37 cellular contexts compared by ENCODE assay signal in the genomic region with DNA sequence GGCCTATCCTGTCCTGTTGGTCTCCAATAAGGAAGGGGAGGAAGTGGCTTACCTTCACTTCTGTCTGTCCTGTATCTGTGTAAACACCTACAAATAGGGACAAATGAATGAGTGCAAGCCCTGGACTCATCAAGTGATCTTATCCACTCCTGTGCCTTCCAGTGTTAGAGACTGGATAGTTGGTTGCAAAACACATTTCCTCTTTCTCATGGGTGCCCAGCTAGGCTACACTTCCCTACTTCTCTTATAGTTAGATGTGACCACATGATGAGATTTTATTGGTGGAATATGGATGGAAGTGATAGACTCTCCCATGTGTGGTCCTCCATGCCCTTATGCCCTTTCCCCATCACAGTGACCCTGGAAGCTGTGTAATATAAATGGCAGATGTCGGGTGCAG. TPM values are rescaled to one million over a fixed set of nuclear protein-coding genes. Genes with fewer than 3 reads are reported as not detected.
DNase-seq lines count a peak whose midpoint lies in the region; FAIRE-seq and TF ChIP-seq lines count a peak whose summit lies in the region.
"Had no signal": no experiment of that assay in that cellular context is flagged by ENCODE, and none has a peak within 500 bp of the region (broad histone marks: within the 10 kb centered on the region; RNA-seq: fewer than 3 reads in every experiment).

No MANE protein-coding gene starts in this region.

- H3K4me2 ChIP-seq in Loucy (ENCODE audit: low read depth, low read length, poor library complexity, severe bottlenecking), result no peak overlapping the region
- no peak overlapping the region for H3K4me2 ChIP-seq in keratinocyte (ENCODE audit: control insufficient read depth, extremely low read depth, insufficient read depth, low read depth, low read length)
- H3K4me2 ChIP-seq: neural progenitor cell, smooth muscle cell had no signal

- no peaks in the 10 kb centered on the region for H3F3A ChIP-seq in Loucy (ENCODE audit: low read depth)

- no peaks in the 10 kb centered on the region for H3K9me3 Mint-ChIP-seq in activated naive CD8-positive, alpha-beta T cell treated with anti-CD3 and anti-CD28 coated beads for 36 hours
- H3K9me3 Mint-ChIP-seq: activated B cell treated with CpG ODN at 0.5 μM for 24 hours; activated T-cell treated with anti-CD3 and anti-CD28 coated beads, Interleukin-2, amount 50 U/mL, for 72 hours; effector memory CD8-positive, alpha-beta T cell; HFFc6; immature natural killer cell had no signal

- H3K27ac ChIP-seq in keratinocyte (ENCODE audit: control insufficient read depth, insufficient read depth, low read length) (no peak overlapping the region), transverse colon (no peak overlapping the region)
- H3K27ac ChIP-seq: neural progenitor cell, parathyroid adenoma, testis, vagina had no signal

- dilution Hi-C loops in keratinocyte (cut with MboI; ENCODE audit: extremely low pct_ligation_motif_present, low sequenced_read_pairs), result loop anchor here (10.0 kb wide), 1 partner anchor 55 kb away; no protein-coding TSS in a partner anchor

- H3K79me2 ChIP-seq in Loucy (ENCODE audit: insufficient read depth, low read length) (no peaks in the 10 kb centered on the region), keratinocyte (ENCODE audit: control insufficient read depth, insufficient read depth, low read length) (no peaks in the 10 kb centered on the region)
- H3K79me2 ChIP-seq: parathyroid adenoma had no signal

- H3K27me3 ChIP-seq in Loucy (ENCODE audit: insufficient read depth, low read length, poor library complexity, severe bottlenecking) (no peaks in the 10 kb centered on the region), keratinocyte (ENCODE audit: control insufficient read depth, extremely low read depth, insufficient read depth, low read length) (no peaks in the 10 kb centered on the region), transverse colon (no peaks in the 10 kb centered on the region)
- H3K27me3 ChIP-seq: neural progenitor cell, testis, vagina had no signal

- H3K9ac ChIP-seq in Loucy (ENCODE audit: low read depth, low read length, poor library complexity, severe bottlenecking), result no peak overlapping the region
- H3K9ac ChIP-seq in keratinocyte (ENCODE audit: control insufficient read depth, extremely low read depth, insufficient read depth, low read length), result no peak overlapping the region
- H3K9ac ChIP-seq: neural progenitor cell, parathyroid adenoma had no signal

- in situ Hi-C loops in transverse colon (cut with MboI; ENCODE audit: low pct_ligation_motif_present in 1 of 4, low pct_unique_long_range_greater_than_20kb in 1 of 4, low sequenced_read_pairs in 3 of 4), result no loop called here

- peaks cover 1% of the 10 kb centered on the region for H3K36me3 Mint-ChIP-seq in activated naive CD8-positive, alpha-beta T cell treated with anti-CD3 and anti-CD28 coated beads for 36 hours
- H3K36me3 Mint-ChIP-seq: CD4-positive, alpha-beta memory T cell; neural progenitor cell had no signal

- H3K27ac Mint-ChIP-seq in activated naive CD8-positive, alpha-beta T cell treated with anti-CD3 and anti-CD28 coated beads for 36 hours, result no peak overlapping the region
- H3K27ac Mint-ChIP-seq: activated B cell treated with CpG ODN at 0.5 μM for 24 hours; activated T-cell treated with anti-CD3 and anti-CD28 coated beads, Interleukin-2, amount 50 U/mL, for 72 hours; CD4-positive, alpha-beta memory T cell; effector memory CD8-positive, alpha-beta T cell; immature natural killer cell; neural progenitor cell had no signal

- TF ChIP-seq CTCF in Loucy (conservative IDR thresholded peaks at IDR 0.05; ENCODE audit: low read length) (no peak), keratinocyte (optimal IDR thresholded peaks at IDR 0.05 in 1 of 3, IDR thresholded peaks at IDR 0.05 in 1 of 3, conservative IDR thresholded peaks at IDR 0.05 in 1 of 3; ENCODE audit: extremely low read depth in 1 of 3, insufficient read depth in 2 of 3, low read length in 3 of 3) (no peak), transverse colon (IDR thresholded peaks at IDR 0.05) (no peak)

- DNase-seq in AML-193 (lab: John Stamatoyannopoulos, UW) (peak; percentile 79 to 85), OCI-M1 (lab: John Stamatoyannopoulos, UW) (peak; percentile 16), keratinocyte (ENCODE audit: low read depth, low spot score) (no peak), RPMI8226 (no peak), HCEC 1CT (no peak), transverse colon (no peak)
- no peak for DNase-seq in activated naive CD8-positive, alpha-beta T cell treated with anti-CD3 and anti-CD28 coated beads for 36 hours
- DNase-seq: activated B cell treated with CpG ODN at 0.5 μM for 24 hours; activated CD4-positive, alpha-beta T cell treated with anti-CD3 and anti-CD28 coated beads, Interleukin-2, amount 50 U/mL, for 4 hours; activated naive CD4-positive, alpha-beta T cell; activated T-cell treated with anti-CD3 and anti-CD28 coated beads, Interleukin-2, amount 50 U/mL, for 72 hours; CD4-positive, alpha-beta memory T cell; central memory CD4-positive, alpha-beta T cell; cortex of kidney; DND-41; effector memory CD8-positive, alpha-beta T cell; GOT3; HFFc6; immature natural killer cell; KG1; left colon; mammary epithelial cell; NCI-H1694; NCI-H446; SHP77; stimulated activated CD4-positive, alpha-beta T cell treated with anti-CD3 and anti-CD28 coated beads, Interleukin-2, amount 100 ng/mL, for 24 hours; stimulated activated naive CD8-positive, alpha-beta T cell treated with anti-CD3 and anti-CD28 coated beads, Interleukin-15, Interleukin-2, amounts not matched to agents 100 U/mL and 50 U/mL, for 24 hours; testis had no signal

- H3K4me3 Mint-ChIP-seq in activated naive CD8-positive, alpha-beta T cell treated with anti-CD3 and anti-CD28 coated beads for 36 hours, result no peak overlapping the region
- H3K4me3 Mint-ChIP-seq: activated B cell treated with CpG ODN at 0.5 μM for 24 hours; activated T-cell treated with anti-CD3 and anti-CD28 coated beads, Interleukin-2, amount 50 U/mL, for 72 hours; CD4-positive, alpha-beta memory T cell; effector memory CD8-positive, alpha-beta T cell; HFFc6; immature natural killer cell; neural progenitor cell had no signal

- intact Hi-C loops in transverse colon (cut with DNase I; ENCODE audit: low total_unique reads), result no loop called here

- H4K20me1 ChIP-seq in Loucy (ENCODE audit: insufficient read depth, low read length, poor library complexity, severe bottlenecking), result no peaks in the 10 kb centered on the region
- H4K20me1 ChIP-seq in keratinocyte (ENCODE audit: control insufficient read depth, extremely low read depth, insufficient read depth, low read length), result no peaks in the 10 kb centered on the region

- H3K36me3 ChIP-seq in Loucy (ENCODE audit: insufficient read depth, low read length) (no peaks in the 10 kb centered on the region), keratinocyte (ENCODE audit: control insufficient read depth in 2 of 2, extremely low read depth in 1 of 2, insufficient read depth in 2 of 2, low read length in 2 of 2) (no peaks in the 10 kb centered on the region), transverse colon (no peaks in the 10 kb centered on the region)
- H3K36me3 ChIP-seq: neural progenitor cell, vagina had no signal

- WGBS in transverse colon (ENCODE audit: low coverage in 1 of 2), 2 donors, result 87% methylated on average over 1 of the region's 1 CpG; no CpG with 5 or more reads in 1 of the 2 donors

- no peaks in the 10 kb centered on the region for H3K9me3 ChIP-seq in Loucy (ENCODE audit: insufficient read depth, low read depth, low read length)
- no peaks in the 10 kb centered on the region for H3K9me3 ChIP-seq in keratinocyte (ENCODE audit: control insufficient read depth, low read depth, low read length)
- no peaks in the 10 kb centered on the region for H3K9me3 ChIP-seq in transverse colon
- H3K9me3 ChIP-seq: testis, vagina had no signal

- H3K9me1 ChIP-seq in keratinocyte (ENCODE audit: control insufficient read depth, extremely low read depth, insufficient read depth, low read length), result no peaks in the 10 kb centered on the region

- TF ChIP-seq EP300 in transverse colon (IDR thresholded peaks at IDR 0.05; ENCODE audit: low read depth), result no peak

- no peaks in the 10 kb centered on the region for H3K4me1 ChIP-seq in Loucy (ENCODE audit: insufficient read depth, low read length, poor library complexity, severe bottlenecking)
- H3K4me1 ChIP-seq in keratinocyte (ENCODE audit: control insufficient read depth, extremely low read depth, insufficient read depth, low read length), result peaks cover 55% of the 10 kb centered on the region
- H3K4me1 ChIP-seq in transverse colon, result peaks cover 14 to 25% (median 17%) of the 10 kb centered on the region in 4 donors
- H3K4me1 ChIP-seq: neural progenitor cell had no signal

- no peaks in the 10 kb centered on the region for H3K27me3 Mint-ChIP-seq in activated naive CD8-positive, alpha-beta T cell treated with anti-CD3 and anti-CD28 coated beads for 36 hours
- H3K27me3 Mint-ChIP-seq: activated B cell treated with CpG ODN at 0.5 μM for 24 hours; CD4-positive, alpha-beta memory T cell; effector memory CD8-positive, alpha-beta T cell had no signal

- H3K9me2 ChIP-seq in Loucy (replicated peaks; ENCODE audit: low read depth, low read length), result no peaks in the 10 kb centered on the region

- FAIRE-seq in keratinocyte (lab: Jason Lieb, UNC), result no peak
- FAIRE-seq: D721Med, HTR-8/SVneo had no signal

- TF ChIP-seq POLR2A in transverse colon (IDR thresholded peaks at IDR 0.05), result no peak

- H3K4me1 Mint-ChIP-seq in activated naive CD8-positive, alpha-beta T cell treated with anti-CD3 and anti-CD28 coated beads for 36 hours, result peaks cover 3% of the 10 kb centered on the region
- H3K4me1 Mint-ChIP-seq: activated B cell treated with CpG ODN at 0.5 μM for 24 hours, immature natural killer cell had no signal

- H3K4me3 ChIP-seq in Loucy (ENCODE audit: low read length, poor library complexity, severe bottlenecking) (no peak overlapping the region), keratinocyte (ENCODE audit: control insufficient read depth in 2 of 3, extremely low read depth in 1 of 3, insufficient read depth in 2 of 3, low read depth in 1 of 3, low read length in 3 of 3) (no peak overlapping the region), transverse colon (no peak overlapping the region)
- H3K4me3 ChIP-seq: neural progenitor cell, smooth muscle cell, testis, vagina had no signal

- H2AFZ ChIP-seq in Loucy (ENCODE audit: low read length) (0 out of 2 replicates have a peak overlapping the region, but pooled peaks have one; percentile 2), keratinocyte (ENCODE audit: control insufficient read depth, low read length) (peak overlapping the region; percentile 3)
- H2AFZ ChIP-seq: neural progenitor cell, parathyroid adenoma had no signal

RNA-seq across cellular contexts. Expression of a gene that starts 16.9 kb away (rescaled TPM):
- polyA plus RNA-seq in keratinocyte, result 77.2 to 101 TPM (median 79.0 TPM) in 3 replicates
- 192 TPM for polyA plus RNA-seq in keratinocyte (2011; ENCODE audit: low read depth)
- polyA plus RNA-seq in keratinocyte (2011; cell fraction: cytosol; rRNA removed), result 100 and 122 TPM in 2 replicates
- polyA plus RNA-seq in keratinocyte (2011; cell fraction: nucleus; rRNA removed), result 40.9 and 43.3 TPM in 2 replicates
- 87.4 and 90.1 TPM in 2 replicates for polyA plus RNA-seq in keratinocyte (2012; ENCODE audit: low replicate concordance)
- polyA minus RNA-seq in keratinocyte, result 79.0 to 84.7 TPM (median 83.4 TPM) in 3 replicates
- polyA minus RNA-seq in keratinocyte (2011; cell fraction: cytosol; rRNA and poly(A)+ RNA removed), result 41.4 TPM
- polyA minus RNA-seq in keratinocyte (2011; cell fraction: nucleus; rRNA and poly(A)+ RNA removed), result 15.2 and 19.6 TPM in 2 replicates
- 10 to 100 TPM; 64.0 to 68.5 TPM for total RNA-seq in activated naive CD8-positive, alpha-beta T cell treated with anti-CD3 and anti-CD28 coated beads for 36 hours
- 100 to 1,000 TPM in 2 of 4 donors, 10 to 100 TPM in 2; 72.9 to 230 (median 98.4) TPM for total RNA-seq in transverse colon

RNA-seq across cellular contexts. Expression of a gene that starts 26.6 kb away (rescaled TPM):
- polyA plus RNA-seq in keratinocyte, result 29.0 to 53.1 TPM (median 34.2 TPM) in 3 replicates
- 45.6 TPM for polyA plus RNA-seq in keratinocyte (2011; ENCODE audit: low read depth)
- polyA plus RNA-seq in keratinocyte (2011; cell fraction: cytosol; rRNA removed), result 24.8 and 37.0 TPM in 2 replicates
- polyA plus RNA-seq in keratinocyte (2011; cell fraction: nucleus; rRNA removed), result 108 and 131 TPM in 2 replicates
- polyA plus RNA-seq in keratinocyte (2012; ENCODE audit: low replicate concordance), result 22.1 and 109 TPM in 2 replicates
- 11.6 to 23.4 TPM (median 17.4 TPM) in 3 replicates for polyA minus RNA-seq in keratinocyte
- polyA minus RNA-seq in keratinocyte (2011; cell fraction: cytosol; rRNA and poly(A)+ RNA removed), result 13.8 TPM
- polyA minus RNA-seq in keratinocyte (2011; cell fraction: nucleus; rRNA and poly(A)+ RNA removed), result 30.2 and 41.6 TPM in 2 replicates
- total RNA-seq in activated naive CD8-positive, alpha-beta T cell treated with anti-CD3 and anti-CD28 coated beads for 36 hours, result 1 to 10 TPM; 5.7 TPM
- 10 to 100 TPM; 10.5 to 40.0 (median 35.6) TPM for total RNA-seq in transverse colon

RNA-seq across cellular contexts. Expression of a gene that starts 40.2 kb away (rescaled TPM):
- polyA plus RNA-seq in keratinocyte, result 0.04 to 0.14 TPM (median 0.07 TPM) in 3 replicates
- not detected for polyA plus RNA-seq in keratinocyte (2011; ENCODE audit: low read depth)
- 0.09 TPM in 1 of 2 replicates, not detected in the other for polyA plus RNA-seq in keratinocyte (2011; cell fraction: cytosol; rRNA removed)
- 0.13 and 0.25 TPM in 2 replicates for polyA plus RNA-seq in keratinocyte (2011; cell fraction: nucleus; rRNA removed)
- polyA plus RNA-seq in keratinocyte (2012; ENCODE audit: low replicate concordance), result 0.06 and 0.07 TPM in 2 replicates
- not detected in 3 replicates for polyA minus RNA-seq in keratinocyte
- not detected for polyA minus RNA-seq in keratinocyte (2011; cell fraction: cytosol; rRNA and poly(A)+ RNA removed)
- 0.11 TPM in 1 of 2 replicates, not detected in the other for polyA minus RNA-seq in keratinocyte (2011; cell fraction: nucleus; rRNA and poly(A)+ RNA removed)
- total RNA-seq in activated naive CD8-positive, alpha-beta T cell treated with anti-CD3 and anti-CD28 coated beads for 36 hours, result not detected
- 1 to 10 TPM in 1 of 4 donors, under 1 TPM in 2, not detected in 1; 0.48 to 3.0 (median 0.82) TPM for total RNA-seq in transverse colon
- total RNA-seq: A172; activated B cell treated with CpG ODN at 0.5 μM for 24 hours; CD4-positive, alpha-beta memory T cell; epithelial cell of proximal tubule; HFFc6; smooth muscle cell had no signal
- polyA plus RNA-seq: CD4-positive, alpha-beta memory T cell; immature natural killer cell; smooth muscle cell had no signal

Comparison
In these comparisons a context has a peak if more than half of its experiments do, and no peak if none do; other contexts are left out.
1. DNase-seq: peak in AML-193 (2 of 2) and OCI-M1 (single experiment); none in keratinocyte (single experiment), RPMI8226 (single experiment), activated naive CD8-positive, alpha-beta T cell treated with anti-CD3 and anti-CD28 coated beads for 36 hours (single experiment), HCEC 1CT (single experiment) and transverse colon (single experiment).